Comparison of ENCODE assay signal across 27 cellular contexts in the genomic region with DNA sequence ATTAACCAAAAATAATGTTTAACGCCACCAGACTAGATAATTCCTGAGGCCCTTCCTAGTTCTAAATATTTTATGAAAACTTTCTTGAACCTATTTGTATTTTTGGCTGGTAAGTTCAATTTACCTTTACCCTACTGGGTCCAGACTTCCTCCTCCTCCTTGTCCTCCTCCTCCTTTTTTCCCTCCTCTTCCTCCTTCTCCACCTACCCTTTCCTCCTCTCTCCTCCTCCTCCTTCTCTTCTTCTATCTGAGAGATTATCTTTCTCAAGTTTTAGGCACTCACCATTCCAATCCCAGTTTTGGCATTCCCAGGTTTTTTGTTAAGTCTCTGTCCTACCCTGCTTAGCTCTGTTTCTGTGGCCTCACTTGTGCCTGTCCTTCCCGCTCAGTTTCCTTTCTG.
"Had no signal": no experiment of that assay in that cellular context is flagged by ENCODE, and none has a peak within 500 bp of the region (broad histone marks: within the 10 kb centered on the region; RNA-seq: fewer than 3 reads in every experiment).

No MANE protein-coding gene starts in this region.

- DNase-seq: stimulated activated CD4-positive, alpha-beta T cell treated with anti-CD3 and anti-CD28 coated beads, Interleukin-2, amount 100 ng/mL, for 48 hours; stimulated activated CD4-positive, alpha-beta T cell treated with anti-CD3 and anti-CD28 coated beads, Interleukin-4, amount 100 ng/mL, for 1 hour; stimulated activated CD4-positive, alpha-beta T cell treated with anti-CD3 and anti-CD28 coated beads, Interleukin-4, amount 100 ng/mL, for 24 hours; stimulated activated CD4-positive, alpha-beta T cell treated with anti-CD3 and anti-CD28 coated beads, Interleukin-4, amount 100 ng/mL, for 4 hours; stimulated activated CD8-positive, alpha-beta memory T cell treated with anti-CD3 and anti-CD28 coated beads, Interleukin-4, amount 100 ng/mL, for 48 hours; stimulated activated naive B cell treated with anti-CD40 and anti-IgM and Interleukin-4, amounts not matched to agents 10 μg/mL and 1 μg/mL and 100 μg/mL, for 72 hours; stimulated activated naive CD4-positive, alpha-beta T cell; stimulated activated naive CD4-positive, alpha-beta T cell treated with Interleukin-2 at 50 U/mL for 16 hours; stimulated activated naive CD8-positive, alpha-beta T cell treated with anti-CD3 and anti-CD28 coated beads, Interleukin-15, amount 100 ng/mL, for 72 hours; stimulated activated naive CD8-positive, alpha-beta T cell treated with anti-CD3 and anti-CD28 coated beads, Interleukin-15, Interleukin-2, amounts not matched to agents 100 U/mL and 50 U/mL, for 24 hours; stomach; substantia nigra; testis; thyroid gland; tibial artery; transverse colon; trophoblast cell; upper lobe of left lung; upper lobe of right lung; uterus had no signal

- H3K4me1 ChIP-seq: testis, upper lobe of right lung, uterus had no signal

- H3K27me3 ChIP-seq: testis, thyroid gland, upper lobe of left lung, upper lobe of right lung, uterus, vagina had no signal

- H3K36me3 ChIP-seq: stomach, suprapubic skin, thoracic aorta, thyroid gland, tibial artery, tibial nerve, transverse colon, upper lobe of left lung, upper lobe of right lung, uterus, vagina had no signal

- ATAC-seq: stimulated activated effector memory CD8-positive, alpha-beta T cell treated with anti-CD3 and anti-CD28 coated beads, Interleukin-12 subunit alpha, Interleukin-12 subunit beta, amount 100 ng/mL, for 72 hours; stimulated activated memory B cell treated with anti-CD40 and anti-IgM and Interleukin-4, amounts not matched to agents 10 μg/mL and 1 μg/mL and 100 μg/mL, for 72 hours; stimulated activated naive B cell treated with anti-CD40 and anti-IgM and Interleukin-4, amounts not matched to agents 10 μg/mL and 1 μg/mL and 100 μg/mL, for 72 hours; stimulated activated naive CD8-positive, alpha-beta T cell treated with anti-CD3 and anti-CD28 coated beads, Interleukin-15, amount 100 ng/mL, for 72 hours; stimulated activated naive CD8-positive, alpha-beta T cell treated with anti-CD3 and anti-CD28 coated beads, Interleukin-15, Interleukin-2, amounts not matched to agents 100 U/mL and 50 U/mL, for 24 hours; upper lobe of right lung had no signal

- FAIRE-seq: urothelium cell line had no signal

- H3K9me3 ChIP-seq: stomach, suprapubic skin, testis, thoracic aorta, thyroid gland, tibial artery, tibial nerve, transverse colon, upper lobe of left lung, upper lobe of right lung, uterus, vagina had no signal

- H3K27ac ChIP-seq: stomach, suprapubic skin, testis, thoracic aorta, thyroid gland, tibial artery, tibial nerve, transverse colon, upper lobe of left lung, upper lobe of right lung, uterus, vagina had no signal

- H3K4me3 ChIP-seq: stomach, suprapubic skin, testis, thoracic aorta, thyroid gland, tibial artery, tibial nerve, transverse colon, upper lobe of left lung, upper lobe of right lung, uterus, vagina had no signal
